2 cellular contexts compared by ENCODE assay signal in the genomic region with DNA sequence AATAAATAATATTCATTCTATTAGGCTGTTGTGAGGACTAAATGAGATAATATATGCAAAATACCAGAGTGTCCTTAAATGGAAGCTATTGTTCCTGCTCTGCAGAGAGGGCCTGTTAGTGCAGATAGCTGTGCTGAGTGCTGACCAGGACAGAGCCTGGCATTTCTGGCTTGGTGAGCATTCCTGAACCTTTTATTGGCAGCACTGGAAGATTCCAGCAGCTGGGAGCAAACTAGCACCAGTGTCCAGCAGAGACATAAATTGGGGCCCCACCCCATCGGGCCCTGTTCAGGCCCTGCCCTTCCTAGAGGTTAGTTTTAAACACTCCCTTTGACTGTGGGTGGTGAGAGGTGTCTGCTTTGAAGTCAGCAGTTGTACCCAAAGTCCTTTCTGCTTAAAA.
TF ChIP-seq lines count a peak whose summit lies in the region.

No MANE protein-coding gene starts in this region.

TF ChIP-seq in SK-N-SH treated with all-trans-retinoic acid at 6 μM for 48 hours, 23 proteins besides CTCF, POLR2A, EP300 and RAD21 (continued from another document):
- TF ChIP-seq OSR1 (CRISPR knock-in tag; IDR thresholded peaks at IDR 0.05) (no peak), ARNTL (CRISPR knock-in tag; IDR thresholded peaks at IDR 0.05; ENCODE audit: borderline replicate concordance, low read depth) (no peak), ESRRG (CRISPR knock-in tag; IDR thresholded peaks at IDR 0.05) (no peak), CSDC2 (CRISPR knock-in tag; IDR thresholded peaks at IDR 0.05) (no peak), CREB5 (CRISPR knock-in tag; IDR thresholded peaks at IDR 0.05; ENCODE audit: low read depth) (no peak)

TF ChIP-seq in SK-N-SH, 30 proteins besides CTCF, POLR2A, EP300 and RAD21 (continued from another document):
- TF ChIP-seq REST (IDR thresholded peaks at IDR 0.05; ENCODE audit: low read depth, low read length) = no peak
- no peak for TF ChIP-seq YY1 (IDR thresholded peaks at IDR 0.05; ENCODE audit: low read depth)
- no peak for TF ChIP-seq RFX5 (IDR thresholded peaks at IDR 0.05; ENCODE audit: low read length)
- TF ChIP-seq RXRA (IDR thresholded peaks at IDR 0.05; ENCODE audit: borderline replicate concordance, low read depth) = no peak
- no peak for TF ChIP-seq USF2 (IDR thresholded peaks at IDR 0.05; ENCODE audit: borderline replicate concordance, low read depth, low read length)
- TF ChIP-seq POLR2AphosphoS5 (IDR thresholded peaks at IDR 0.05; ENCODE audit: low read depth, low read length) = no peak
